ENCODE assay signal across 9 cellular contexts in genomic region chr7:85185355-85186082, GRCh38. TPM values are rescaled to one million over a fixed set of nuclear protein-coding genes. Genes with fewer than 3 reads are reported as not detected.
DNase-seq lines count a peak whose midpoint lies in the region; ATAC-seq and TF ChIP-seq lines count a peak whose summit lies in the region.
"Had no signal": no experiment of that assay in that cellular context is flagged by ENCODE, and none has a peak within 500 bp of the region (broad histone marks: within the 10 kb centered on the region; RNA-seq: fewer than 3 reads in every experiment).

No MANE protein-coding gene starts in this region.

- H3K4me1 Mint-ChIP-seq in type B pancreatic cell (ENCODE audit: unreplicated experiment), result peaks cover 18% of the 10 kb centered on the region

- in situ Hi-C loops in GM13976 (cut with MboI; ENCODE audit: low sequenced_read_pairs, unreplicated experiment), result loop anchor here (25.0 kb wide), 1 partner anchor 377 kb away; no protein-coding TSS in a partner anchor

- DNase-seq in GM13976 (ENCODE audit: low spot score), result peak; percentile 22
- peak; percentile 37 for DNase-seq in NCI-H524 treated with DMSO at 0.1 percent for 48 hours (lab: John Stamatoyannopoulos, UW)
- peak; percentile 74 for DNase-seq in ecto neural progenitor cell (ENCODE audit: low spot score)
- DNase-seq in lung microvascular endothelial cell (ENCODE audit: low read depth in 2 of 2), result peak; percentile 56 to 82
- peak; percentile 69 for DNase-seq in type B pancreatic cell (ENCODE audit: extremely low spot score, unreplicated experiment)
- DNase-seq in activated CD8-positive, alpha-beta memory T cell treated with anti-CD3 and anti-CD28 coated beads, Interleukin-2, amount 50 U/mL, for 4 hours, result no peak

- peaks cover 29% of the 10 kb centered on the region for H3K27me3 Mint-ChIP-seq in type B pancreatic cell

- no peaks in the 10 kb centered on the region for H3K9me3 Mint-ChIP-seq in type B pancreatic cell

- peak overlapping the region; percentile 83 for H3K27ac Mint-ChIP-seq in type B pancreatic cell

- H3K4me3 Mint-ChIP-seq in type B pancreatic cell, result peak overlapping the region; percentile 91

- TF ChIP-seq CTCF in GM13976 (IDR thresholded peaks at IDR 0.05; ENCODE audit: borderline replicate concordance, control extremely low read depth, extremely low read depth, insufficient read depth, missing control alignments), result no peak
- no peak for TF ChIP-seq CTCF in type B pancreatic cell (conservative IDR thresholded peaks at IDR 0.05)

- H3K36me3 Mint-ChIP-seq in type B pancreatic cell, result peaks cover 18% of the 10 kb centered on the region

- ATAC-seq in HG02763 (IDR thresholded peaks at IDR 0.05; ENCODE audit: unreplicated experiment) (no peak), GM19395 (IDR thresholded peaks at IDR 0.05; ENCODE audit: unreplicated experiment) (no peak)

RNA-seq across cellular contexts. Expression of gene SEMA3D, which starts 1.3 kb away (rescaled TPM):
- 7.0 and 18.8 TPM in 2 replicates for total RNA-seq in lung microvascular endothelial cell
- total RNA-seq in type B pancreatic cell (ENCODE audit: low replicate concordance), result 52.9 and 87.6 TPM in 2 replicates
- total RNA-seq: T-helper 2 cell treated with Interferon-gamma antibody and Interleukin-4, amounts not matched to agents 100 ng/mL and 5 ng/mL, for 36 hours had no signal
